ENCODE assay signal across 20 cellular contexts in genomic region chr16:88475037-88475436, GRCh38. TPM values are rescaled to one million over a fixed set of nuclear protein-coding genes. Genes with fewer than 3 reads are reported as not detected.
DNase-seq lines count a peak whose midpoint lies in the region; ATAC-seq, FAIRE-seq and TF ChIP-seq lines count a peak whose summit lies in the region.
"Had no signal": no experiment of that assay in that cellular context is flagged by ENCODE, and none has a peak within 500 bp of the region (broad histone marks: within the 10 kb centered on the region; RNA-seq: fewer than 3 reads in every experiment).

No MANE protein-coding gene starts in this region.

- peaks cover 5% of the 10 kb centered on the region for H3K36me3 Mint-ChIP-seq in Caco-2 (ENCODE audit: insufficient read depth, unreplicated experiment)
- peaks cover 73% of the 10 kb centered on the region for H3K36me3 Mint-ChIP-seq in effector memory CD8-positive, alpha-beta T cell (ENCODE audit: insufficient read depth)
- H3K36me3 Mint-ChIP-seq: IgD-negative memory B cell had no signal

- no peak for TF ChIP-seq CTCF in HepG2 (CRISPR knock-in tag; IDR thresholded peaks at IDR 0.05)
- no peak for TF ChIP-seq CTCF in right lobe of liver (IDR thresholded peaks at IDR 0.05)
- no peak for TF ChIP-seq CTCF in Caco-2 (IDR thresholded peaks at IDR 0.05; ENCODE audit: insufficient read depth in 1 of 2, low read depth in 1 of 2, low read length in 1 of 2, severe bottlenecking in 1 of 2, unreplicated experiment in 1 of 2)
- no peak for TF ChIP-seq CTCF in spleen (IDR thresholded peaks at IDR 0.05 in 8 of 11, conservative IDR thresholded peaks at IDR 0.05 in 3 of 11)
- TF ChIP-seq CTCF in prostate gland (IDR thresholded peaks at IDR 0.05) = no peak

- peak overlapping the region; percentile 74 for H2AK5ac ChIP-seq in neuronal stem cell (ENCODE audit: low read depth, low read length)

- no peak overlapping the region for H3K9ac ChIP-seq in HepG2 (ENCODE audit: insufficient read depth, low read depth, low read length)
- no peak overlapping the region for H3K9ac ChIP-seq in neuronal stem cell (ENCODE audit: low read depth, low read length, poor library complexity)
- H3K9ac ChIP-seq: GM23248 had no signal

- peak overlapping the region; percentile 22 for H3K27ac Mint-ChIP-seq in Caco-2 (ENCODE audit: unreplicated experiment)
- peak overlapping the region in 1 of 2 donors; percentile 79 for H3K27ac Mint-ChIP-seq in effector memory CD8-positive, alpha-beta T cell

- H3K27ac ChIP-seq in HepG2 (ENCODE audit: extremely low read length, insufficient read depth, low read length) (no peak overlapping the region), right lobe of liver (no peak overlapping the region), neuronal stem cell (replicated peaks; ENCODE audit: low read length) (no peak overlapping the region), spleen (no peak overlapping the region), prostate gland (no peak overlapping the region)
- H3K27ac ChIP-seq: 22Rv1, A549, GM23248, HL-60 had no signal

- H3K4me1 ChIP-seq in HepG2 (ENCODE audit: insufficient read depth, low read length) (0 out of 2 replicates have a peak, but pooled peaks cover 1% of the 10 kb centered on the region), right lobe of liver (peaks cover 0 to 54% (median 17%) of the 10 kb centered on the region in 4 donors), Caco-2 (peaks cover 6% of the 10 kb centered on the region; the same call in 1 of the 2 replicates), neuronal stem cell (ENCODE audit: control insufficient read depth in 2 of 2, insufficient read depth in 1 of 2, low read depth in 1 of 2, low read length in 2 of 2) (peaks cover 4 to 16% of the 10 kb centered on the region in 2 donors), spleen (peaks cover 21 to 97% (median 55%) of the 10 kb centered on the region in 6 donors), prostate gland (replicated peaks) (no peaks in the 10 kb centered on the region)
- H3K4me1 ChIP-seq: A549, HAP-1 had no signal

- no peaks in the 10 kb centered on the region for H3K27me3 Mint-ChIP-seq in Caco-2 (ENCODE audit: insufficient read depth, unreplicated experiment)
- no peaks in the 10 kb centered on the region for H3K27me3 Mint-ChIP-seq in effector memory CD8-positive, alpha-beta T cell
- H3K27me3 Mint-ChIP-seq: IgD-negative memory B cell had no signal

- H3K79me1 ChIP-seq in neuronal stem cell (ENCODE audit: low read depth, low read length) = peaks cover 5% of the 10 kb centered on the region

- no peak for TF ChIP-seq EP300 in HepG2 (IDR thresholded peaks at IDR 0.05; ENCODE audit: low read depth in 2 of 2, low read length in 2 of 2)
- TF ChIP-seq EP300 in HepG2 (CRISPR knock-in tag; IDR thresholded peaks at IDR 0.05; ENCODE audit: borderline replicate concordance) = no peak

- H3K36me3 ChIP-seq in HepG2 (replicated peaks in 1 of 2; ENCODE audit: control insufficient read depth in 1 of 2, insufficient read depth in 2 of 2, low read length in 2 of 2) (peaks cover 4 to 11% of the 10 kb centered on the region in 2 experiments; a peak in 2 of 5 replicates), right lobe of liver (no peaks in the 10 kb centered on the region), Caco-2 (ENCODE audit: control insufficient read depth, insufficient read depth, low read length) (no peaks in the 10 kb centered on the region; the same call in 1 of the 2 replicates), neuronal stem cell (replicated peaks in 1 of 2; ENCODE audit: control insufficient read depth in 2 of 2, insufficient read depth in 2 of 2, low read length in 2 of 2) (no peaks in the 10 kb centered on the region), spleen (peaks cover 0 to 13% (median 0%) of the 10 kb centered on the region in 6 donors), prostate gland (no peaks in the 10 kb centered on the region)
- H3K36me3 ChIP-seq: HAP-1 had no signal

- H2AFZ ChIP-seq in HepG2 (ENCODE audit: low read length) (no peak overlapping the region), neuronal stem cell (ENCODE audit: low read length) (no peak overlapping the region)
- H2AFZ ChIP-seq: GM23248 had no signal

- no peak overlapping the region for H3K23ac ChIP-seq in neuronal stem cell (ENCODE audit: low read depth, low read length, poor library complexity)

- peaks cover 17% of the 10 kb centered on the region for H3K79me2 ChIP-seq in HepG2 (ENCODE audit: insufficient read depth, low read length)

- DNase-seq in HepG2 (ENCODE audit: low spot score) (no peak), right lobe of liver (no peak), Caco-2 (no peak), neuronal stem cell (ENCODE audit: low spot score) (no peak), spleen (no peak), prostate gland (ENCODE audit: low spot score) (no peak)
- DNase-seq in effector memory CD8-positive, alpha-beta T cell = no peak
- DNase-seq: AML-193, DMS153, DMS79, GDM1, GM23248, KG1 had no signal

- no peak overlapping the region for H2BK120ac ChIP-seq in neuronal stem cell (ENCODE audit: low read depth, low read length)

- in situ Hi-C loops in HepG2 (cut with HindIII; ENCODE audit: extremely low pct_ligation_motif_present, low pct_unique_long_range_greater_than_20kb) = no loop called here

- FAIRE-seq in HepG2 (lab: Jason Lieb, UNC) = no peak
- FAIRE-seq: A549, GM12892, GM18507 had no signal

- H3K4me1 Mint-ChIP-seq in Caco-2 (ENCODE audit: low read depth, unreplicated experiment) = peaks cover 20% of the 10 kb centered on the region
- peaks cover 47 to 53% of the 10 kb centered on the region in 2 donors for H3K4me1 Mint-ChIP-seq in effector memory CD8-positive, alpha-beta T cell (ENCODE audit: low read depth in 2 of 2)

- H3K14ac ChIP-seq in neuronal stem cell (ENCODE audit: low read length) = no peak overlapping the region

- CTCF ChIA-PET in HepG2 (lab: Yijun Ruan, JAX; ENCODE audit: low intra/inter-chr PET ratio, low total read pairs) = no interaction called here
- CTCF ChIA-PET in Caco-2 (lab: Charles Lee) = interaction anchor here (0.6 kb wide), 1 partner anchor 86 kb away, joined by 5 read pairs; no protein-coding TSS in a partner anchor

- H2BK12ac ChIP-seq in neuronal stem cell (ENCODE audit: low read length) = peak overlapping the region; percentile 41

- no peak overlapping the region for H2BK15ac ChIP-seq in neuronal stem cell (ENCODE audit: low read length)

- TF ChIP-seq POLR2A in HepG2 (IDR thresholded peaks at IDR 0.05; ENCODE audit: insufficient read depth in 1 of 2, low read depth in 2 of 2, low read length in 2 of 2) (no peak), right lobe of liver (IDR thresholded peaks at IDR 0.05) (no peak), spleen (IDR thresholded peaks at IDR 0.05) (no peak), prostate gland (IDR thresholded peaks at IDR 0.05) (no peak)

- H3K4ac ChIP-seq in neuronal stem cell (ENCODE audit: low read length) = no peak overlapping the region

- H4K91ac ChIP-seq in neuronal stem cell (ENCODE audit: low read depth, low read length, poor library complexity) = no peak overlapping the region

- over 99% methylated on average over 13 of the region's 13 CpGs for WGBS in HepG2 (ENCODE audit: low lambda C conversion rate)
- WGBS in right lobe of liver (ENCODE audit: insufficient coverage, low coverage, low lambda C conversion rate, missing lambda C conversion rate) = 89% methylated on average over 5 of the region's 13 CpGs
- no CpG with 5 or more reads among the region's 13 CpGs for WGBS in neuronal stem cell (ENCODE audit: extremely low coverage in 2 of 2, insufficient read length in 2 of 2, insufficient replicate concordance in 1 of 2), 2 donors
- WGBS in spleen, 5 donors = 87 to 95% (median 94%) methylated on average over 7 to 13 of the region's 13 CpGs
- WGBS in prostate gland = 94% methylated on average over 13 of the region's 13 CpGs

- H2BK5ac ChIP-seq in neuronal stem cell (ENCODE audit: low read length) = no peak overlapping the region

- TF ChIP-seq RAD21 in HepG2 (CRISPR knock-in tag; IDR thresholded peaks at IDR 0.05) = no peak

- no peak for ATAC-seq in HepG2
- no peak for ATAC-seq in right lobe of liver
- ATAC-seq in effector memory CD8-positive, alpha-beta T cell (replicated peaks) = no peak
- ATAC-seq: A549 had no signal

- H4K20me1 ChIP-seq in HepG2 (ENCODE audit: insufficient read depth, low read length) = peaks cover 29% of the 10 kb centered on the region; the same call in 1 of the 2 replicates

- H3K4me3 Mint-ChIP-seq in Caco-2 (ENCODE audit: unreplicated experiment) = no peak overlapping the region
- H3K4me3 Mint-ChIP-seq in effector memory CD8-positive, alpha-beta T cell = no peak overlapping the region
- H3K4me3 Mint-ChIP-seq: IgD-negative memory B cell had no signal

- POLR2A ChIA-PET in HepG2 (lab: Yijun Ruan, JAX) = no interaction called here
- POLR2A ChIA-PET in Caco-2 (lab: Charles Lee) = no interaction called here

- H3K27me3 ChIP-seq in HepG2 (ENCODE audit: control insufficient read depth in 1 of 2, insufficient read depth in 2 of 2, low read length in 2 of 2) (no peaks in the 10 kb centered on the region), right lobe of liver (no peaks in the 10 kb centered on the region), Caco-2 (replicated peaks; ENCODE audit: control insufficient read depth, insufficient read depth, low read length) (no peaks in the 10 kb centered on the region), neuronal stem cell (ENCODE audit: control insufficient read depth in 3 of 3, insufficient read depth in 3 of 3, low read depth in 1 of 3, low read length in 3 of 3) (no peaks in the 10 kb centered on the region), spleen (replicated peaks in 1 of 7) (no peaks in the 10 kb centered on the region), prostate gland (replicated peaks; ENCODE audit: insufficient read depth) (no peaks in the 10 kb centered on the region)

- no peak overlapping the region for H3K4me3 ChIP-seq in HepG2 (replicated peaks in 1 of 3; ENCODE audit: insufficient read depth in 1 of 3, low read depth in 2 of 3, low read length in 3 of 3)
- H3K4me3 ChIP-seq in right lobe of liver = no peak overlapping the region
- no peak overlapping the region for H3K4me3 ChIP-seq in Caco-2 (ENCODE audit: low read depth, low read length)
- H3K4me3 ChIP-seq in neuronal stem cell (ENCODE audit: low read length in 2 of 2) = no peak overlapping the region
- H3K4me3 ChIP-seq in spleen = no peak overlapping the region
- H3K4me3 ChIP-seq in prostate gland = no peak overlapping the region
- H3K4me3 ChIP-seq: A549, GM23248, HAP-1 had no signal

- intact Hi-C loops in HepG2 (cut with micrococcal nuclease; ENCODE audit: unreplicated experiment) (no loop called here), right lobe of liver (cut with DNase I) (no loop called here), Caco-2 (cut with micrococcal nuclease; ENCODE audit: unreplicated experiment) (no loop called here), spleen (cut with DNase I; ENCODE audit: low total_unique reads) (no loop called here), prostate gland (cut with DNase I) (no loop called here)

- H3K9me3 ChIP-seq in HepG2 (ENCODE audit: low read length) (no peaks in the 10 kb centered on the region), right lobe of liver (no peaks in the 10 kb centered on the region), Caco-2 (no peaks in the 10 kb centered on the region), neuronal stem cell (replicated peaks in 1 of 2; ENCODE audit: control insufficient read depth in 2 of 2, insufficient read depth in 1 of 2, low read depth in 1 of 2, low read length in 2 of 2) (no peaks in the 10 kb centered on the region), spleen (no peaks in the 10 kb centered on the region), prostate gland (no peaks in the 10 kb centered on the region)
- H3K9me3 ChIP-seq: A549, HAP-1 had no signal

- no peak overlapping the region for H4K8ac ChIP-seq in neuronal stem cell (ENCODE audit: low read depth, low read length)

- peak overlapping the region; percentile 71 for H3K18ac ChIP-seq in neuronal stem cell (ENCODE audit: low read length)

- H3K4me2 ChIP-seq in HepG2 (ENCODE audit: low read depth, low read length) (no peak overlapping the region), neuronal stem cell (ENCODE audit: insufficient read depth, low read length, poor library complexity, severe bottlenecking) (no peak overlapping the region)
- H3K4me2 ChIP-seq: A549 had no signal

- H3K9me3 Mint-ChIP-seq in Caco-2 (ENCODE audit: unreplicated experiment) = no peaks in the 10 kb centered on the region
- no peaks in the 10 kb centered on the region for H3K9me3 Mint-ChIP-seq in effector memory CD8-positive, alpha-beta T cell
- H3K9me3 Mint-ChIP-seq: IgD-negative memory B cell had no signal

- BruUV-seq in HepG2 (replicated peaks; lab: Mats Ljungman, UMichigan) (no TSS peak), Caco-2 (replicated peaks; lab: Mats Ljungman, UMichigan) (no TSS peak)

RNA-seq across cellular contexts. Expression of gene ZFPM1, which starts 22.0 kb away (rescaled TPM):
- total RNA-seq in HepG2 (2016; rRNA removed; fragmentation: Illumina TruSeq; extraction: Trizol) (3.4 and 3.8 TPM in 2 replicates), right lobe of liver (10 to 100 TPM in 2 of 6 experiments, 1 to 10 TPM in 4; 3.8 to 15.5 (median 8.3) TPM), Caco-2 (2022) (24.1 and 25.9 TPM in 2 replicates), spleen (10 to 100 TPM in 4 of 7 donors, 1 to 10 TPM in 3; 4.5 to 25.3 (median 16.2) TPM), prostate gland (10 to 100 TPM in 1 of 2 donors, 1 to 10 TPM in 1; 4.1 to 21.5 TPM)
- 0.81 and 2.1 TPM in 2 replicates for total RNA-seq in HepG2 (2016; cell fraction: cytosol; rRNA removed; fragmentation: Illumina TruSeq; extraction: Trizol; ENCODE audit: low read depth)
- 3.4 and 3.9 TPM in 2 replicates for total RNA-seq in HepG2 (2016; cell fraction: insoluble cytoplasmic fraction; rRNA removed; fragmentation: Illumina TruSeq; extraction: Trizol)
- 3.4 and 4.3 TPM in 2 replicates for total RNA-seq in HepG2 (2016; cell fraction: membrane; rRNA removed; fragmentation: Illumina TruSeq; extraction: Trizol)
- 3.4 and 6.6 TPM in 2 replicates for total RNA-seq in HepG2 (2016; cell fraction: nucleus; rRNA removed; fragmentation: Illumina TruSeq; extraction: Trizol)
- polyA plus RNA-seq in HepG2 (2011; rRNA removed) (1.3 and 1.7 TPM in 2 replicates), spleen (10 to 100 TPM in 1 of 3 donors, 1 to 10 TPM in 2; 2.3 to 10.2 (median 2.8) TPM)
- 0.79 and 1.3 TPM in 2 replicates for polyA plus RNA-seq in HepG2 (2011; cell fraction: cytosol; rRNA removed)
- 7.1 and 7.6 TPM in 2 replicates for polyA plus RNA-seq in HepG2 (2011; cell fraction: nucleus; rRNA removed)
- polyA plus RNA-seq in HepG2 (2012) = 7.2 and 7.6 TPM in 2 replicates
- polyA plus RNA-seq in HepG2 (2016; cell fraction: cytosol; fragmentation: Illumina TruSeq; extraction: Trizol; ENCODE audit: low read depth) = 1.2 TPM in 2 replicates
- 3.7 and 8.7 TPM in 2 replicates for polyA plus RNA-seq in HepG2 (2016; cell fraction: insoluble cytoplasmic fraction; fragmentation: Illumina TruSeq; extraction: Trizol; ENCODE audit: low read depth)
- 2.7 and 4.8 TPM in 2 replicates for polyA plus RNA-seq in HepG2 (2016; cell fraction: membrane; fragmentation: Illumina TruSeq; extraction: Trizol; ENCODE audit: low read depth)
- polyA plus RNA-seq in HepG2 (2016; cell fraction: nucleus; fragmentation: Illumina TruSeq; extraction: Trizol; ENCODE audit: insufficient read depth, low read depth) = 14.0 and 14.3 TPM in 2 replicates
- polyA minus RNA-seq in HepG2 (2011; rRNA and poly(A)+ RNA removed; ENCODE audit: low replicate concordance) = 0.98 and 4.2 TPM in 2 replicates
- polyA minus RNA-seq in HepG2 (2011; cell fraction: cytosol; rRNA and poly(A)+ RNA removed) = 2.7 and 6.6 TPM in 2 replicates
- polyA minus RNA-seq in HepG2 (2011; cell fraction: nucleus; rRNA and poly(A)+ RNA removed) = 5.0 and 7.5 TPM in 2 replicates
- 3.8 TPM for polyA plus RNA-seq in neuronal stem cell (2013, experiment 1 of 2)
- 4.0 TPM for polyA plus RNA-seq in neuronal stem cell (2013, experiment 2 of 2)
